Comparison of ENCODE assay signal across 8 cellular contexts in genomic region chr16:28554634-28555423, GRCh38. TPM values are rescaled to one million over a fixed set of nuclear protein-coding genes. Genes with fewer than 3 reads are reported as not detected.
DNase-seq lines count a peak whose midpoint lies in the region; ATAC-seq, FAIRE-seq and TF ChIP-seq lines count a peak whose summit lies in the region.

No MANE protein-coding gene starts in this region.

- peak overlapping the region; percentile 84 for H3K4me2 ChIP-seq in A549

- no peak for TF ChIP-seq POLR2A in A549 (IDR thresholded peaks at IDR 0.05; ENCODE audit: low read length)

- 78% methylated on average over 15 of the region's 15 CpGs for WGBS in A549 (ENCODE audit: missing lambda C conversion rate)
- WGBS in mesodermal cell (ENCODE audit: insufficient coverage in 2 of 2), 2 experiments, result 88 to 90% methylated on average over 12 to 13 of the region's 15 CpGs

- no peaks in the 10 kb centered on the region for H3K9me3 ChIP-seq in A549
- no peaks in the 10 kb centered on the region for H3K9me3 ChIP-seq in HAP-1
- no peaks in the 10 kb centered on the region for H3K9me3 ChIP-seq in adipocyte (ENCODE audit: control insufficient read depth, low read length)
- no peaks in the 10 kb centered on the region for H3K9me3 ChIP-seq in mesodermal cell (ENCODE audit: control insufficient read depth, low read length)

- H3K4me3 ChIP-seq in A549 (peak overlapping the region; percentile 50), HAP-1 (peak overlapping the region; percentile 68), adipocyte (ENCODE audit: low read length) (peak overlapping the region; percentile 87), mesodermal cell (ENCODE audit: extremely low read depth, insufficient read depth, low read length, poor library complexity, severe bottlenecking) (peak overlapping the region; percentile 58)

- peak overlapping the region; percentile 47 to 95 for H3K27ac ChIP-seq in A549
- H3K27ac ChIP-seq in mesodermal cell (ENCODE audit: low read depth, low read length, severe bottlenecking), result no peak overlapping the region

- no peak for TF ChIP-seq RAD21 in A549 (conservative IDR thresholded peaks at IDR 0.05 in 1 of 2, IDR thresholded peaks at IDR 0.05 in 1 of 2)

- CTCF ChIA-PET in A549 (lab: Yijun Ruan, JAX), result interaction anchor here (0.9 to 2.4 kb wide), 6 partner anchors 10 to 295 kb away, joined by 3 to 7 read pairs (median 5); no protein-coding TSS in a partner anchor

- no peaks in the 10 kb centered on the region for H3K27me3 ChIP-seq in HAP-1 (ENCODE audit: low read depth)
- H3K27me3 ChIP-seq in adipocyte (replicated peaks; ENCODE audit: control insufficient read depth, insufficient read depth, low read length), result no peaks in the 10 kb centered on the region

- no peak for FAIRE-seq in A549 (lab: Jason Lieb, UNC)

- peak; percentile 6 to 25; a peak in 1 of 6 replicates for ATAC-seq in A549
- no peak for ATAC-seq in HG03139 (IDR thresholded peaks at IDR 0.05; ENCODE audit: unreplicated experiment)

- POLR2A ChIA-PET in A549 (lab: Yijun Ruan, JAX), result interaction anchor here (1.3 to 1.4 kb wide), 2 partner anchors 8 to 233 kb away, joined by 3 to 6 read pairs; no protein-coding TSS in a partner anchor

- in situ Hi-C loops in HAP-1 (cut with MboI; ENCODE audit: low sequenced_read_pairs), result no loop called here

- TF ChIP-seq CTCF in A549 (IDR thresholded peaks at IDR 0.05), result no peak

- H3K4me1 ChIP-seq in A549 (0 out of 3 replicates have a peak, but pooled peaks cover 7% of the 10 kb centered on the region), HAP-1 (peaks cover 19% of the 10 kb centered on the region), adipocyte (ENCODE audit: control insufficient read depth, insufficient read depth, low read length) (peaks cover 17% of the 10 kb centered on the region), mesodermal cell (ENCODE audit: control insufficient read depth, insufficient read depth, low read length, poor library complexity, severe bottlenecking) (peaks cover 6% of the 10 kb centered on the region)

- DNase-seq in A549 (ENCODE audit: low read depth in 1 of 2, low spot score in 1 of 2) (no peak), HAP-1 (ENCODE audit: low spot score in 2 of 2) (no peak), adipocyte (ENCODE audit: low read depth) (no peak), HuH-7.5 (ENCODE audit: low spot score) (no peak), NCI-H510A treated with DMSO at 0.1 percent for 48 hours (lab: John Stamatoyannopoulos, UW) (no peak)
- no peak for DNase-seq in stimulated activated CD4-positive, alpha-beta T cell treated with anti-CD3 and anti-CD28 coated beads, Interleukin-15, amount 100 ng/mL, for 24 hours

- peak overlapping the region; percentile 75 for H3K9ac ChIP-seq in adipocyte (ENCODE audit: low read length)

- peaks cover 3% of the 10 kb centered on the region for H3K36me3 ChIP-seq in HAP-1 (replicated peaks)
- H3K36me3 ChIP-seq in adipocyte (ENCODE audit: control insufficient read depth, insufficient read depth, low read length, severe bottlenecking), result peaks cover 5% of the 10 kb centered on the region
- peaks cover 27% of the 10 kb centered on the region for H3K36me3 ChIP-seq in mesodermal cell (ENCODE audit: control insufficient read depth, insufficient read depth, low read length)

- TF ChIP-seq EP300 in A549 (IDR thresholded peaks at IDR 0.05), result no peak

TF ChIP-seq in A549, 52 proteins besides CTCF, POLR2A, EP300 and RAD21:
- TF ChIP-seq SREBF2 (IDR thresholded peaks at IDR 0.05), result no peak
- TF ChIP-seq JUNB (IDR thresholded peaks at IDR 0.05), result no peak
- TF ChIP-seq CHD4 (IDR thresholded peaks at IDR 0.05; ENCODE audit: borderline replicate concordance), result no peak
- TF ChIP-seq EHF (CRISPR knock-in tag; IDR thresholded peaks at IDR 0.05), result no peak
- no peak for TF ChIP-seq FOXS1 (CRISPR knock-in tag; IDR thresholded peaks at IDR 0.05)
- TF ChIP-seq ZSCAN20 (CRISPR knock-in tag; IDR thresholded peaks at IDR 0.05), result no peak
- TF ChIP-seq ZNF302 (CRISPR knock-in tag; IDR thresholded peaks at IDR 0.05), result no peak
- no peak for TF ChIP-seq RCOR1 (IDR thresholded peaks at IDR 0.05; ENCODE audit: low read depth, low read length)
- no peak for TF ChIP-seq CEBPB (IDR thresholded peaks at IDR 0.05)
- no peak for TF ChIP-seq CHD2 (IDR thresholded peaks at IDR 0.05; ENCODE audit: low read length, partially characterized antibody)
- no peak for TF ChIP-seq HOXA7 (CRISPR knock-in tag; IDR thresholded peaks at IDR 0.05)
- TF ChIP-seq NPAS2 (CRISPR knock-in tag; IDR thresholded peaks at IDR 0.05; ENCODE audit: borderline replicate concordance), result no peak
- no peak for TF ChIP-seq ELK1 (IDR thresholded peaks at IDR 0.05; ENCODE audit: low read depth, low read length)
- no peak for TF ChIP-seq NFE2L2 (conservative IDR thresholded peaks at IDR 0.05; ENCODE audit: low read length)
- TF ChIP-seq RFX5 (IDR thresholded peaks at IDR 0.05), result no peak
- no peak for TF ChIP-seq HOXB13 (CRISPR knock-in tag; IDR thresholded peaks at IDR 0.05; ENCODE audit: low read depth)
- no peak for TF ChIP-seq RARB (CRISPR knock-in tag; IDR thresholded peaks at IDR 0.05)
- no peak for TF ChIP-seq KDM1A (IDR thresholded peaks at IDR 0.05; ENCODE audit: low read depth)

RNA-seq across cellular contexts. Expression of gene SGF29, which starts 1.1 kb away (rescaled TPM):
- 3.3 and 4.5 TPM in 2 replicates for polyA plus RNA-seq in A549 (2011; rRNA removed)
- polyA plus RNA-seq in A549 (2012; cell fraction: cytosol; rRNA removed), result 9.8 and 10.5 TPM in 2 replicates
- 24.3 and 27.0 TPM in 2 replicates for polyA plus RNA-seq in A549 (2012; cell fraction: nucleus; rRNA removed)
- 19.3 to 20.8 TPM (median 20.3 TPM) in 3 replicates for polyA plus RNA-seq in A549 (2017; fragmentation: RNase III; extraction: RNeasy Plus Mini Kit Qiagen cat#74134 plus additional on column Dnase treatment)
- polyA minus RNA-seq in A549 (2011; rRNA and poly(A)+ RNA removed), result 7.9 and 11.8 TPM in 2 replicates
- polyA plus RNA-seq in mesodermal cell (2013, experiment 1 of 2), result 12.5 TPM
- polyA plus RNA-seq in mesodermal cell (2013, experiment 2 of 2), result 12.2 TPM

RNA-seq across cellular contexts. Expression of gene NUPR1, which starts 16.1 kb away (rescaled TPM):
- polyA plus RNA-seq in A549 (2011; rRNA removed) (19.0 and 47.8 TPM in 2 replicates), A549 (2017; fragmentation: RNase III; extraction: RNeasy Plus Mini Kit Qiagen cat#74134 plus additional on column Dnase treatment) (24.5 to 29.3 TPM (median 25.9 TPM) in 3 replicates)
- 15.7 and 16.4 TPM in 2 replicates for polyA plus RNA-seq in A549 (2012; cell fraction: cytosol; rRNA removed)
- polyA plus RNA-seq in A549 (2012; cell fraction: nucleus; rRNA removed), result 6.1 and 8.2 TPM in 2 replicates
- polyA minus RNA-seq in A549 (2011; rRNA and poly(A)+ RNA removed), result 3.6 and 5.7 TPM in 2 replicates
- 0.04 TPM for polyA plus RNA-seq in mesodermal cell (2013, experiment 1 of 2)
- 0.10 TPM for polyA plus RNA-seq in mesodermal cell (2013, experiment 2 of 2)

RNA-seq across cellular contexts. Expression of gene SULT1A2, which starts 42.0 kb away (rescaled TPM):
- 0.06 and 0.17 TPM in 2 replicates for polyA plus RNA-seq in A549 (2011; rRNA removed)
- 0.12 TPM in 2 replicates for polyA plus RNA-seq in A549 (2012; cell fraction: cytosol; rRNA removed)
- 0.30 and 0.64 TPM in 2 replicates for polyA plus RNA-seq in A549 (2012; cell fraction: nucleus; rRNA removed)
- polyA plus RNA-seq in A549 (2017; fragmentation: RNase III; extraction: RNeasy Plus Mini Kit Qiagen cat#74134 plus additional on column Dnase treatment), result 0.09 to 0.18 TPM in 2 of 3 replicates, not detected in the other
- 0.29 TPM in 1 of 2 replicates, not detected in the other for polyA minus RNA-seq in A549 (2011; rRNA and poly(A)+ RNA removed)
- polyA plus RNA-seq in mesodermal cell (2013, experiment 1 of 2), result 2.9 TPM
- 2.5 TPM for polyA plus RNA-seq in mesodermal cell (2013, experiment 2 of 2)

RNA-seq across cellular contexts. Expression of gene IL27, which starts 48.2 kb away (rescaled TPM):
- polyA plus RNA-seq in A549 (2011; rRNA removed) (not detected in 2 replicates), A549 (2017; fragmentation: RNase III; extraction: RNeasy Plus Mini Kit Qiagen cat#74134 plus additional on column Dnase treatment) (not detected in 3 replicates)
- not detected in 2 replicates for polyA plus RNA-seq in A549 (2012; cell fraction: cytosol; rRNA removed)
- not detected in 2 replicates for polyA plus RNA-seq in A549 (2012; cell fraction: nucleus; rRNA removed)
- not detected in 2 replicates for polyA minus RNA-seq in A549 (2011; rRNA and poly(A)+ RNA removed)
- polyA plus RNA-seq in mesodermal cell (2013, experiment 1 of 2), result not detected
- not detected for polyA plus RNA-seq in mesodermal cell (2013, experiment 2 of 2)

RNA-seq across cellular contexts. Expression of gene SULT1A1, which starts 55.0 kb away (rescaled TPM):
- 2.5 and 3.5 TPM in 2 replicates for polyA plus RNA-seq in A549 (2011; rRNA removed)
- 3.0 and 3.7 TPM in 2 replicates for polyA plus RNA-seq in A549 (2012; cell fraction: cytosol; rRNA removed)
- 8.3 and 10.5 TPM in 2 replicates for polyA plus RNA-seq in A549 (2012; cell fraction: nucleus; rRNA removed)
- 4.0 to 5.2 TPM (median 4.8 TPM) in 3 replicates for polyA plus RNA-seq in A549 (2017; fragmentation: RNase III; extraction: RNeasy Plus Mini Kit Qiagen cat#74134 plus additional on column Dnase treatment)
- 1.9 and 3.0 TPM in 2 replicates for polyA minus RNA-seq in A549 (2011; rRNA and poly(A)+ RNA removed)
- 23.0 TPM for polyA plus RNA-seq in mesodermal cell (2013, experiment 1 of 2)
- 19.4 TPM for polyA plus RNA-seq in mesodermal cell (2013, experiment 2 of 2)
